In the genomic region with DNA sequence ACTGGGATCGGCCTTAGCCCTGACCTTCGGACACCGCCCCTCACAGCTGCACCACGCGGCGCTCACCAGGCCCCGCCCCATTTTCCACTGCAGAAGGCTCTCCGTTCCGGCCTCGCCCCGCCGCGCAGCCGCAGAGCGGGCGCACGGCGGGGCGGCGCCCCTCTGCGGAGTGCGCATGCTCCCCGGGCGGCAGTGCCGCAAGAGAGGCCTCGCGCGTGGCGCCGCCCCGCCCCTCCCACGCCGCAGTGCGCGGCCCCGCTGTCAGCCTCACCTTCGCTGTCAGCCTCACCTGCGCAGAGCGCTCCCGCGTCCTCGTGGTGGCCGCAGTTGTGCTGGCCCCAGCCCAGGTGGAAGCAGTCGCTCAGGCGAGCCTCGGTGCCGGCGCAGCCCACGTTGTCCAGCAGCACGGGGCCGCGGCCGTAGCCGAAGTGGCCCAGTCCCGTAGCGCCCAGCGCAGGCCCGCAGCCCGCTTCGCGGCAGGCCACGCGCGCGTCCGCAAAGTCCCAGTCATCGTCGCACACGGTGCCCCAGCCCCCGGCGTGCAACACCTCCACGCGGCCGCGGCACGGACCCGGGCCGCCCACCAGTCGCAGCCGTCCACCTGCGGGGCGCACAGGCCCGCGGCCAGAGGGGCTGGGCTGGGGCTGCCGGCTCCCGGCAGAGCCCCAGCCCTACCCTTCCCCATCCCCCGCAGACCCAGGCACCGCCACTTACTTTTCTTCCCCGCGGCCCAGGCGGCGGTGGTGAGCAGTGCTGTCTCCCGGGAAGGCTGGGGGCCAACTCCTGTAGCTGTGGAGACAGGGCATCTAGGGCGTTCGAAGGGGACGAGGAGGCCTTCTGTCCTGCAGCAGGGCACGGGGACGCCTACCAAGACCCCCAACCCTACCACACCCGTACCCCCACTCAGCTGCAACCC, we compare ENCODE assay signal across 8 cellular contexts. TPM values are rescaled to one million over a fixed set of nuclear protein-coding genes. Genes with fewer than 3 reads are reported as not detected.
DNase-seq lines count a peak whose midpoint lies in the region; ATAC-seq, FAIRE-seq and TF ChIP-seq lines count a peak whose summit lies in the region.

No MANE protein-coding gene starts in this region.

- TF ChIP-seq CTCF in activated B cell treated with CpG ODN at 0.5 μM for 24 hours (IDR thresholded peaks at IDR 0.05): no peak
- peak; percentile 1 for TF ChIP-seq CTCF in kidney (IDR thresholded peaks at IDR 0.05; ENCODE audit: borderline replicate concordance, extremely low read depth, insufficient read depth)

- no peaks in the 10 kb centered on the region for H3K36me3 Mint-ChIP-seq in activated B cell treated with CpG ODN at 0.5 μM for 24 hours (ENCODE audit: low read depth)

- no peak for FAIRE-seq in kidney (lab: Jason Lieb, UNC)

- peaks cover 30% of the 10 kb centered on the region for H3K4me1 Mint-ChIP-seq in activated B cell treated with CpG ODN at 0.5 μM for 24 hours

- H3K4me3 ChIP-seq in kidney (ENCODE audit: low read length in 2 of 2): peak overlapping the region; percentile 82

- H3K27ac ChIP-seq in kidney (ENCODE audit: low read depth in 2 of 2, low read length in 2 of 2): peak overlapping the region; percentile 83 to 89

- no peaks in the 10 kb centered on the region for H3K27me3 Mint-ChIP-seq in activated B cell treated with CpG ODN at 0.5 μM for 24 hours

- CTCF ChIA-PET in activated B cell treated with CpG ODN at 0.5 μM for 24 hours (lab: Charles Lee): no interaction called here

- POLR2A ChIA-PET in activated B cell treated with CpG ODN at 0.5 μM for 24 hours (lab: Charles Lee): interaction anchor here (0.6 to 1.0 kb wide), 4 partner anchors 12 to 36 kb away, joined by 3 to 5 read pairs (median 3); partner anchors contain the start of gene YWHAG

- H3K27ac Mint-ChIP-seq in activated B cell treated with CpG ODN at 0.5 μM for 24 hours: peak overlapping the region; percentile 97

- intact Hi-C loops in activated B cell treated with CpG ODN at 0.5 μM for 24 hours (cut with micrococcal nuclease): loop anchor here (1.0 kb wide), 1 partner anchor 34 kb away; no protein-coding TSS in a partner anchor
- intact Hi-C loops in kidney (cut with DNase I): no loop called here

- DNase-seq in AG08396 (ENCODE audit: low spot score): peak; percentile 100
- peak; percentile 91 for DNase-seq in NCI-H2196 treated with DMSO at 0.1 percent for 48 hours (lab: John Stamatoyannopoulos, UW; ENCODE audit: unreplicated experiment)
- DNase-seq in activated B cell treated with CpG ODN at 0.5 μM for 24 hours: peak; percentile 96
- DNase-seq in central memory CD4-positive, alpha-beta T cell: peak; percentile 88
- peak; percentile 98 for DNase-seq in kidney
- peak; percentile 88 to 89 for DNase-seq in stimulated activated CD4-positive, alpha-beta T cell treated with anti-CD3 and anti-CD28 coated beads, Interleukin-15, amount 100 ng/mL, for 1 hour (ENCODE audit: low read depth in 1 of 2, low spot score in 1 of 2)

- ATAC-seq in GM18907 (IDR thresholded peaks at IDR 0.05; ENCODE audit: unreplicated experiment) (peak; percentile 90), HG03135 (IDR thresholded peaks at IDR 0.05; ENCODE audit: unreplicated experiment) (peak; percentile 90), activated B cell treated with CpG ODN at 0.5 μM for 24 hours (ENCODE audit: low read depth) (peak; percentile 81)

- H3K4me1 ChIP-seq in kidney (ENCODE audit: control insufficient read depth in 1 of 2, insufficient read depth in 1 of 2, low read depth in 1 of 2, low read length in 2 of 2): peaks cover 10 to 18% of the 10 kb centered on the region in 2 donors

- H3K9me3 Mint-ChIP-seq in activated B cell treated with CpG ODN at 0.5 μM for 24 hours: no peaks in the 10 kb centered on the region

- no peaks in the 10 kb centered on the region for H3K36me3 ChIP-seq in kidney (ENCODE audit: control insufficient read depth in 1 of 2, insufficient read depth in 2 of 2, low read length in 2 of 2)

- peak overlapping the region; percentile 88 for H3K4me3 Mint-ChIP-seq in activated B cell treated with CpG ODN at 0.5 μM for 24 hours

- peak overlapping the region; percentile 67 to 85 for H3K9ac ChIP-seq in kidney (ENCODE audit: low read length in 2 of 2)

- H3K9me3 ChIP-seq in kidney (ENCODE audit: control insufficient read depth in 1 of 2, low read length in 2 of 2): no peaks in the 10 kb centered on the region

RNA-seq across cellular contexts. Expression of gene SSC4D, which starts 16.1 kb away (rescaled TPM):
- total RNA-seq in activated B cell treated with CpG ODN at 0.5 μM for 24 hours (0.55 TPM in 1 of 2 replicates, not detected in the other), kidney (2.1 TPM)
- 12.9 TPM for polyA plus RNA-seq in kidney (ENCODE audit: insufficient read depth, low read depth, low replicate concordance)

RNA-seq across cellular contexts. Expression of gene ZP3, which starts 31.4 kb away (rescaled TPM):
- 0.91 and 2.9 TPM in 2 replicates for total RNA-seq in activated B cell treated with CpG ODN at 0.5 μM for 24 hours
- 17.5 TPM for total RNA-seq in kidney
- polyA plus RNA-seq in kidney (ENCODE audit: insufficient read depth, low read depth, low replicate concordance): 2.8 TPM

RNA-seq across cellular contexts. Expression of gene YWHAG, which starts 34.6 kb away (rescaled TPM):
- total RNA-seq in activated B cell treated with CpG ODN at 0.5 μM for 24 hours (70.5 and 71.1 TPM in 2 replicates), kidney (94.2 TPM)
- 45.4 TPM for polyA plus RNA-seq in kidney (ENCODE audit: insufficient read depth, low read depth, low replicate concordance)

Comparison
In these comparisons a context has a peak if more than half of its experiments do, and no peak if none do; other contexts are left out.
1. Peak in every context shown above with its lines: DNase-seq, ATAC-seq, H3K4me3 ChIP-seq and H3K27ac ChIP-seq.